ENCODE assay signal across 9 cellular contexts in genomic region chr12:65474831-65475230, GRCh38.
"Had no signal": no experiment of that assay in that cellular context is flagged by ENCODE, and none has a peak within 500 bp of the region (broad histone marks: within the 10 kb centered on the region; RNA-seq: fewer than 3 reads in every experiment).

No MANE protein-coding gene starts in this region.

- H3K27ac ChIP-seq: GM23248, HL-60, KMS-11 had no signal

- H3K9ac ChIP-seq: GM23248, KMS-11 had no signal

- H3K4me2 ChIP-seq: KMS-11 had no signal

- H2AFZ ChIP-seq: GM23248 had no signal

- DNase-seq: GM23248, GOT3, H9, HCEC 1CT, HFFc6, IMR-90, KBM-7 had no signal

- H3K4me3 ChIP-seq: GM23248 had no signal
